In genomic region chr1:99751877-99752504, GRCh38 we compare ENCODE assay signal across 12 cellular contexts. TPM values are rescaled to one million over a fixed set of nuclear protein-coding genes. Genes with fewer than 3 reads are reported as not detected.
DNase-seq lines count a peak whose midpoint lies in the region; ATAC-seq and TF ChIP-seq lines count a peak whose summit lies in the region.
"Had no signal": no experiment of that assay in that cellular context is flagged by ENCODE, and none has a peak within 500 bp of the region (broad histone marks: within the 10 kb centered on the region; RNA-seq: fewer than 3 reads in every experiment).

No MANE protein-coding gene starts in this region.

- intact Hi-C loops in transverse colon (cut with DNase I; ENCODE audit: low total_unique reads) = no loop called here
- intact Hi-C loops in head of caudate nucleus (cut with DNase I) = no loop called here

- H3K4me3 ChIP-seq in transverse colon = no peak overlapping the region
- H3K4me3 ChIP-seq: BLaER1 treated with 17β-estradiol and CSF1 and Interleukin-3, amounts not matched to agents 10 nM and 100 nM; SK-N-MC had no signal

- no peak for TF ChIP-seq CTCF in transverse colon (IDR thresholded peaks at IDR 0.05)

- H3K4me1 ChIP-seq in transverse colon = peaks cover 0 to 36% (median 16%) of the 10 kb centered on the region in 4 donors
- H3K4me1 ChIP-seq: BLaER1 treated with 17β-estradiol and CSF1 and Interleukin-3, amounts not matched to agents 10 nM and 100 nM had no signal

- in situ Hi-C loops in transverse colon (cut with MboI; ENCODE audit: low pct_ligation_motif_present in 1 of 4, low pct_unique_long_range_greater_than_20kb in 1 of 4, low sequenced_read_pairs in 3 of 4) = no loop called here

- H3K27ac ChIP-seq in transverse colon = peak overlapping the region; percentile 45 to 71 (median 58)
- H3K27ac ChIP-seq: BLaER1 treated with 17β-estradiol and CSF1 and Interleukin-3, amounts not matched to agents 10 nM and 100 nM; SK-N-MC had no signal

- 50 to 54% methylated on average over 1 of the region's 1 CpG for WGBS in transverse colon (ENCODE audit: low coverage in 1 of 2), 2 donors

- TF ChIP-seq POLR2A in transverse colon (IDR thresholded peaks at IDR 0.05) = no peak

- DNase-seq in stimulated activated CD4-positive, alpha-beta T cell treated with anti-CD3 and anti-CD28 coated beads, Interleukin-1b, Interleukin-23, amount 100 ng/mL, for 48 hours = peak; percentile 5
- DNase-seq in stimulated activated CD4-positive, alpha-beta T cell treated with anti-CD3 and anti-CD28 coated beads, Interleukin-4, amount 100 ng/mL, for 24 hours = no peak
- DNase-seq in transverse colon (no peak), NCI-H2107 (lab: John Stamatoyannopoulos, UW) (no peak), head of caudate nucleus (no peak)
- DNase-seq in effector CD8-positive, alpha-beta T cell (lab: John Stamatoyannopoulos, UW) = no peak
- DNase-seq: effector memory CD4-positive, alpha-beta T cell; NCI-H1105 treated with DMSO at 0.1 percent for 48 hours had no signal

- H3K36me3 ChIP-seq in transverse colon = peaks cover 0 to 3% (median 0%) of the 10 kb centered on the region in 4 donors
- H3K36me3 ChIP-seq: BLaER1 treated with 17β-estradiol and CSF1 and Interleukin-3, amounts not matched to agents 10 nM and 100 nM had no signal

- H3K9me3 ChIP-seq in transverse colon = no peaks in the 10 kb centered on the region
- H3K9me3 ChIP-seq: BLaER1 treated with 17β-estradiol and CSF1 and Interleukin-3, amounts not matched to agents 10 nM and 100 nM had no signal

- no peak for TF ChIP-seq EP300 in transverse colon (IDR thresholded peaks at IDR 0.05; ENCODE audit: low read depth)

- no peaks in the 10 kb centered on the region for H3K27me3 ChIP-seq in transverse colon
- H3K27me3 ChIP-seq: BLaER1 treated with 17β-estradiol and CSF1 and Interleukin-3, amounts not matched to agents 10 nM and 100 nM had no signal

- ATAC-seq in HG02623 (IDR thresholded peaks at IDR 0.05; ENCODE audit: unreplicated experiment) (peak; percentile 72), HG03521 (IDR thresholded peaks at IDR 0.05; ENCODE audit: unreplicated experiment) (peak; percentile 68)

RNA-seq across cellular contexts. Expression of gene FRRS1, which starts 14.4 kb away (rescaled TPM):
- 10 to 100 TPM in 2 of 4 donors, 1 to 10 TPM in 2; 3.0 to 32.4 (median 18.9) TPM for total RNA-seq in transverse colon
